Comparison of ENCODE assay signal across 8 cellular contexts in the genomic region with DNA sequence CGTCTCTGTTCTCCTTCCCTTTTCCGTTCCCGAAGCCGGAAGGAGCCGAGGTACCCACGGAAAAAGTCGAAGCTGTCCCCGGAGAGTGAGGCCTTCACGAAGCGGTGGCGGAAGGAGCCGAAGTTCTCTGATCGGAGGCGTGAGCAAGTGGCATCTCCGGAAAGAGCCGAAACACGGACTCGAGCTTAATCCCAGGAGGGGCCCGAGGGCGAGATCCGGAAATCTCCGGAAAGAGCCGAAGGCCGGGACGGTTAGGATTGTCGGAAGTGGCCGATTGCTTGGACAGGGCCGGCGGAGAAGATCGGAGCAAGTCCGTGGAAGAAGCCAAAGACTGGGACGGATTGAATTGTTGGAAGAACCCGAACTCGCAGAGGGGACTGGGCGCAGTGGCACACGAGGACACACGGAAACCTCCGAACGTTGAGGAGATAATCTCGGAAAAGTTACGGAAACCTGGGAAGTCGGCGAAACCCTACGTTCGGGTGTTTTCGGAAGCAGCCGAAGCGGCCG. TPM values are rescaled to one million over a fixed set of nuclear protein-coding genes. Genes with fewer than 3 reads are reported as not detected.
A peak's percentile ranks its signal among the peaks of the same experiment; 100 is the strongest.
DNase-seq lines count a peak whose midpoint lies in the region; FAIRE-seq and TF ChIP-seq lines count a peak whose summit lies in the region.

No MANE protein-coding gene starts in this region.

- H3K4me1 Mint-ChIP-seq in HFFc6 (ENCODE audit: low read depth) = peaks cover 31% of the 10 kb centered on the region

- no peak overlapping the region for H2AFZ ChIP-seq in neuron (ENCODE audit: low read depth, low read length)

- peak; percentile 89 for FAIRE-seq in frontal cortex (lab: Jason Lieb, UNC)

- TF ChIP-seq CTCF in HFFc6 (IDR thresholded peaks at IDR 0.05) = no peak

- H3K4me1 ChIP-seq in neuron (ENCODE audit: insufficient read depth, low read length) (peaks cover 25% of the 10 kb centered on the region), stomach smooth muscle (ENCODE audit: control insufficient read depth, insufficient read depth, low read length) (peaks cover 45% of the 10 kb centered on the region)

- peaks cover 6% of the 10 kb centered on the region for H3K27me3 Mint-ChIP-seq in HFFc6 (ENCODE audit: insufficient read depth)

- peak overlapping the region; percentile 100 for H3K27ac Mint-ChIP-seq in HFFc6

- H3K9me3 ChIP-seq in neuron (ENCODE audit: low read length) (no peaks in the 10 kb centered on the region), stomach smooth muscle (ENCODE audit: control insufficient read depth in 2 of 2, low read length in 2 of 2) (no peaks in the 10 kb centered on the region)

- H3K36me3 ChIP-seq in neuron (ENCODE audit: insufficient read depth, low read length) (peaks cover 18% of the 10 kb centered on the region), stomach smooth muscle (ENCODE audit: control insufficient read depth in 2 of 2, insufficient read depth in 2 of 2, low read length in 2 of 2) (peaks cover 0 to 2% of the 10 kb centered on the region in 2 donors)

- H3K9me3 Mint-ChIP-seq in HFFc6 = no peaks in the 10 kb centered on the region

- in situ Hi-C loops in SK-MEL-5 (cut with HindIII; ENCODE audit: low pct_unique_long_range_greater_than_20kb, low sequenced_read_pairs) = no loop called here

- no peaks in the 10 kb centered on the region for H3K27me3 ChIP-seq in neuron (ENCODE audit: insufficient read depth, low read length)
- no peaks in the 10 kb centered on the region for H3K27me3 ChIP-seq in stomach smooth muscle (ENCODE audit: control insufficient read depth in 1 of 2, insufficient read depth in 2 of 2, low read length in 2 of 2)

- peaks cover 12% of the 10 kb centered on the region for H3K36me3 Mint-ChIP-seq in HFFc6 (ENCODE audit: low read depth)

- peak overlapping the region; percentile 97 for H3K4me3 Mint-ChIP-seq in HFFc6

- DNase-seq in GDM1 (lab: John Stamatoyannopoulos, UW) = peak; percentile 98
- DNase-seq in HFFc6 = peak; percentile 99
- peak; percentile 100 for DNase-seq in NAMALWA (ENCODE audit: low spot score)
- DNase-seq in SK-MEL-5 (ENCODE audit: low read depth, low spot score) = peak; percentile 99
- peak; percentile 100 for DNase-seq in activated naive CD4-positive, alpha-beta T cell treated with anti-CD3 and anti-CD28 coated beads, Interleukin-2, amount 50 U/mL, for 16 hours
- DNase-seq in frontal cortex (ENCODE audit: low spot score in 2 of 2) = peak; percentile 91

- H3K4me3 ChIP-seq in neuron (ENCODE audit: low read length) (peak overlapping the region; percentile 85), stomach smooth muscle (ENCODE audit: low read length in 2 of 2) (peak overlapping the region; percentile 95 to 97)

- H3K9ac ChIP-seq in stomach smooth muscle (ENCODE audit: low read length in 2 of 2) = peak overlapping the region; percentile 95 to 99

- H3K27ac ChIP-seq in stomach smooth muscle (ENCODE audit: low read length) = peak overlapping the region; percentile 96

RNA-seq across cellular contexts. Expression of a gene that starts 0.5 kb away (rescaled TPM):
- total RNA-seq in HFFc6 (2021; fragmentation: NEBNext Ultra II Directional; extraction: Animal tissue kit (Norgen Biotek cat#: 25700)) = 100 to 1,000 TPM; 212 to 241 (median 226) TPM
- total RNA-seq in SK-MEL-5 (2014; rRNA removed; shearing (Covaris generic)) = 131 and 139 TPM in 2 replicates
- polyA plus RNA-seq in SK-MEL-5 (2015; cell fraction: cytosol; rRNA removed) = 235 and 249 TPM in 2 replicates
- 224 and 251 TPM in 2 replicates for polyA plus RNA-seq in SK-MEL-5 (2015; cell fraction: nucleus; rRNA removed)
- total RNA-seq in frontal cortex = 70.1 TPM

RNA-seq across cellular contexts. Expression of a gene that starts 6.4 kb away (rescaled TPM):
- total RNA-seq in HFFc6 (2021; fragmentation: NEBNext Ultra II Directional; extraction: Animal tissue kit (Norgen Biotek cat#: 25700)) = 10 to 100 TPM; 12.9 to 17.4 (median 14.0) TPM
- total RNA-seq in SK-MEL-5 (2014; rRNA removed; shearing (Covaris generic)) = 8.3 and 10.1 TPM in 2 replicates
- 32.1 and 32.4 TPM in 2 replicates for polyA plus RNA-seq in SK-MEL-5 (2015; cell fraction: cytosol; rRNA removed)
- polyA plus RNA-seq in SK-MEL-5 (2015; cell fraction: nucleus; rRNA removed) = 25.7 and 27.5 TPM in 2 replicates
- total RNA-seq in frontal cortex = 9.4 TPM

RNA-seq across cellular contexts. Expression of a gene that starts 10.9 kb away (rescaled TPM):
- 10 to 100 TPM; 20.1 to 25.8 (median 21.9) TPM for total RNA-seq in HFFc6 (2021; fragmentation: NEBNext Ultra II Directional; extraction: Animal tissue kit (Norgen Biotek cat#: 25700))
- 10.6 and 15.3 TPM in 2 replicates for total RNA-seq in SK-MEL-5 (2014; rRNA removed; shearing (Covaris generic))
- 24.7 and 28.0 TPM in 2 replicates for polyA plus RNA-seq in SK-MEL-5 (2015; cell fraction: cytosol; rRNA removed)
- 10.9 and 16.6 TPM in 2 replicates for polyA plus RNA-seq in SK-MEL-5 (2015; cell fraction: nucleus; rRNA removed)
- 6.5 TPM for total RNA-seq in frontal cortex

RNA-seq across cellular contexts. Expression of a gene that starts 13.6 kb away (rescaled TPM):
- total RNA-seq in HFFc6 (2021; fragmentation: NEBNext Ultra II Directional; extraction: Animal tissue kit (Norgen Biotek cat#: 25700)) = 10 to 100 TPM; 51.0 to 60.5 (median 57.7) TPM
- total RNA-seq in SK-MEL-5 (2014; rRNA removed; shearing (Covaris generic)) = 2.8 and 4.0 TPM in 2 replicates
- 7.0 and 9.4 TPM in 2 replicates for polyA plus RNA-seq in SK-MEL-5 (2015; cell fraction: cytosol; rRNA removed)
- 37.4 and 40.0 TPM in 2 replicates for polyA plus RNA-seq in SK-MEL-5 (2015; cell fraction: nucleus; rRNA removed)
- total RNA-seq in frontal cortex = 2.4 TPM

RNA-seq across cellular contexts. Expression of a gene that starts 20.6 kb away (rescaled TPM):
- 100 to 1,000 TPM; 176 to 191 (median 185) TPM for total RNA-seq in HFFc6 (2021; fragmentation: NEBNext Ultra II Directional; extraction: Animal tissue kit (Norgen Biotek cat#: 25700))
- total RNA-seq in SK-MEL-5 (2014; rRNA removed; shearing (Covaris generic)) = 25.3 and 29.0 TPM in 2 replicates
- polyA plus RNA-seq in SK-MEL-5 (2015; cell fraction: cytosol; rRNA removed) = 184 and 238 TPM in 2 replicates
- 20.4 and 31.2 TPM in 2 replicates for polyA plus RNA-seq in SK-MEL-5 (2015; cell fraction: nucleus; rRNA removed)
- total RNA-seq in frontal cortex = 16.7 TPM

Comparison
In these comparisons a context has a peak if more than half of its experiments do, and no peak if none do; other contexts are left out.
1. Peak in every context shown above with its lines: DNase-seq, H3K4me3 ChIP-seq and H3K27ac ChIP-seq.